ENCODE assay signal across 8 cellular contexts in genomic region chr2:54634564-54635511, GRCh38.
DNase-seq lines count a peak whose midpoint lies in the region; ATAC-seq and TF ChIP-seq lines count a peak whose summit lies in the region.

No MANE protein-coding gene starts in this region.

- H3K36me3 Mint-ChIP-seq in CD4-positive, alpha-beta T cell (ENCODE audit: low read depth) = peaks cover 95% of the 10 kb centered on the region
- H3K36me3 Mint-ChIP-seq in activated naive CD8-positive, alpha-beta T cell treated with anti-CD3 and anti-CD28 coated beads for 36 hours = peaks cover 23% of the 10 kb centered on the region

- intact Hi-C loops in CD4-positive, alpha-beta T cell (cut with DNase I, micrococcal nuclease) = loop anchor here in 1 of 2 experiments (2.0 to 5.0 kb wide), 2 partner anchors 76 to 113 kb away; no protein-coding TSS in a partner anchor

- H3K9me3 Mint-ChIP-seq in CD4-positive, alpha-beta T cell = no peaks in the 10 kb centered on the region
- no peaks in the 10 kb centered on the region for H3K9me3 Mint-ChIP-seq in activated naive CD8-positive, alpha-beta T cell treated with anti-CD3 and anti-CD28 coated beads for 36 hours

- H3K27me3 Mint-ChIP-seq in CD4-positive, alpha-beta T cell = no peaks in the 10 kb centered on the region
- no peaks in the 10 kb centered on the region for H3K27me3 Mint-ChIP-seq in activated naive CD8-positive, alpha-beta T cell treated with anti-CD3 and anti-CD28 coated beads for 36 hours

- no peaks in the 10 kb centered on the region for H3K9me3 ChIP-seq in CD4-positive, alpha-beta T cell (ENCODE audit: control insufficient read depth, low read length)
- H3K9me3 ChIP-seq in right atrium auricular region = no peaks in the 10 kb centered on the region

- no peak overlapping the region for H3K4me3 ChIP-seq in right atrium auricular region

- no peak for DNase-seq in CD4-positive, alpha-beta T cell
- DNase-seq in activated naive CD8-positive, alpha-beta T cell treated with anti-CD3 and anti-CD28 coated beads for 36 hours = no peak
- DNase-seq in right atrium auricular region (ENCODE audit: low spot score) = no peak
- DNase-seq in stimulated activated naive CD8-positive, alpha-beta T cell treated with anti-CD3 and anti-CD28 coated beads, Interleukin-15, Interleukin-2, amounts not matched to agents 100 U/mL and 50 U/mL, for 24 hours = no peak
- DNase-seq in globus pallidus (ENCODE audit: low spot score) = no peak
- DNase-seq in cortex of kidney (lab: John Stamatoyannopoulos, UW) = no peak

- CTCF ChIA-PET in CD4-positive, alpha-beta T cell (lab: Charles Lee) = interaction anchor here (1.5 kb wide), 2 partner anchors 70 to 112 kb away, joined by 3 to 4 read pairs; no protein-coding TSS in a partner anchor

- peaks cover 0 to 93% of the 10 kb centered on the region in 2 donors for H3K4me1 ChIP-seq in right atrium auricular region

- H3K4me1 Mint-ChIP-seq in CD4-positive, alpha-beta T cell (ENCODE audit: low read depth) = peaks cover 42% of the 10 kb centered on the region
- peaks cover 44% of the 10 kb centered on the region for H3K4me1 Mint-ChIP-seq in activated naive CD8-positive, alpha-beta T cell treated with anti-CD3 and anti-CD28 coated beads for 36 hours

- no peak overlapping the region for H3K27ac ChIP-seq in CD4-positive, alpha-beta T cell (ENCODE audit: low read depth, low read length)
- peak overlapping the region; percentile 68 to 83 for H3K27ac ChIP-seq in right atrium auricular region

- peak overlapping the region; percentile 49 for H3K27ac Mint-ChIP-seq in CD4-positive, alpha-beta T cell
- H3K27ac Mint-ChIP-seq in activated naive CD8-positive, alpha-beta T cell treated with anti-CD3 and anti-CD28 coated beads for 36 hours = peak overlapping the region; percentile 64

- ATAC-seq in CD4-positive, alpha-beta T cell (ENCODE audit: poor library complexity) = peak; percentile 77
- peak; percentile 78 for ATAC-seq in GM19351 (IDR thresholded peaks at IDR 0.05; ENCODE audit: unreplicated experiment)
- peak; percentile 76 for ATAC-seq in HG03378 (IDR thresholded peaks at IDR 0.05; ENCODE audit: unreplicated experiment)
- ATAC-seq in stimulated activated naive CD8-positive, alpha-beta T cell treated with anti-CD3 and anti-CD28 coated beads, Interleukin-15, Interleukin-2, amounts not matched to agents 100 U/mL and 50 U/mL, for 24 hours = peak; percentile 39

- POLR2A ChIA-PET in CD4-positive, alpha-beta T cell (lab: Charles Lee) = interaction anchor here (1.3 to 3.5 kb wide), 3 partner anchors 9 to 76 kb away, joined by 4 to 19 read pairs (median 5); no protein-coding TSS in a partner anchor

- no peak for TF ChIP-seq CTCF in CD4-positive, alpha-beta T cell (IDR thresholded peaks at IDR 0.05)
- TF ChIP-seq CTCF in right atrium auricular region (IDR thresholded peaks at IDR 0.05) = no peak

- H3K4me3 Mint-ChIP-seq in CD4-positive, alpha-beta T cell = peak overlapping the region; percentile 44
- H3K4me3 Mint-ChIP-seq in activated naive CD8-positive, alpha-beta T cell treated with anti-CD3 and anti-CD28 coated beads for 36 hours = peak overlapping the region; percentile 4

- peaks cover 55% of the 10 kb centered on the region for H3K36me3 ChIP-seq in right atrium auricular region

- no peaks in the 10 kb centered on the region for H3K27me3 ChIP-seq in CD4-positive, alpha-beta T cell (ENCODE audit: control insufficient read depth, insufficient read depth, low read length)
- no peaks in the 10 kb centered on the region for H3K27me3 ChIP-seq in right atrium auricular region
